ENCODE assay signal across 1 cellular context in the genomic region with DNA sequence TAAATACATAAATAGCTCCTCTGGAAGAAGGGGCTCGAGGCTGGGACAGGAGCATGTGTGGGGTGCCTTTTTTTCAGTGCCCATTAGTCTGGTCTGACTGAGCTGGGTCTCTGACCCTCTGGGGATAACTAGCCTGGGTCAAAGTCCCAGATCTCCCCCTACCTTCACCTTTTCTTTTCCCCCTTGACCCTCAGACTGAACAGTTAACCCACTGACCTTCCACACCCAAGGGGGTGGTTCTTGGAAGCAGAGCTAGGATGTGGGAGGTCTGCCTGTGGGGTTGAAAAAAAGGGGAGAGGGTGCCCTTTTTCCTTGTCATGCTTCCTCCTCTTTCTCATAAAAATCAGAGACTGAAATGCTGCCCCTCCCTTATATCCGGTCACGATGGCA.
TF ChIP-seq lines count a peak whose summit lies in the region.

No MANE protein-coding gene starts in this region.

TF ChIP-seq in WTC11, 78 proteins besides CTCF, POLR2A, EP300 and RAD21 (continued from another document):
- TF ChIP-seq, protein P1, sequence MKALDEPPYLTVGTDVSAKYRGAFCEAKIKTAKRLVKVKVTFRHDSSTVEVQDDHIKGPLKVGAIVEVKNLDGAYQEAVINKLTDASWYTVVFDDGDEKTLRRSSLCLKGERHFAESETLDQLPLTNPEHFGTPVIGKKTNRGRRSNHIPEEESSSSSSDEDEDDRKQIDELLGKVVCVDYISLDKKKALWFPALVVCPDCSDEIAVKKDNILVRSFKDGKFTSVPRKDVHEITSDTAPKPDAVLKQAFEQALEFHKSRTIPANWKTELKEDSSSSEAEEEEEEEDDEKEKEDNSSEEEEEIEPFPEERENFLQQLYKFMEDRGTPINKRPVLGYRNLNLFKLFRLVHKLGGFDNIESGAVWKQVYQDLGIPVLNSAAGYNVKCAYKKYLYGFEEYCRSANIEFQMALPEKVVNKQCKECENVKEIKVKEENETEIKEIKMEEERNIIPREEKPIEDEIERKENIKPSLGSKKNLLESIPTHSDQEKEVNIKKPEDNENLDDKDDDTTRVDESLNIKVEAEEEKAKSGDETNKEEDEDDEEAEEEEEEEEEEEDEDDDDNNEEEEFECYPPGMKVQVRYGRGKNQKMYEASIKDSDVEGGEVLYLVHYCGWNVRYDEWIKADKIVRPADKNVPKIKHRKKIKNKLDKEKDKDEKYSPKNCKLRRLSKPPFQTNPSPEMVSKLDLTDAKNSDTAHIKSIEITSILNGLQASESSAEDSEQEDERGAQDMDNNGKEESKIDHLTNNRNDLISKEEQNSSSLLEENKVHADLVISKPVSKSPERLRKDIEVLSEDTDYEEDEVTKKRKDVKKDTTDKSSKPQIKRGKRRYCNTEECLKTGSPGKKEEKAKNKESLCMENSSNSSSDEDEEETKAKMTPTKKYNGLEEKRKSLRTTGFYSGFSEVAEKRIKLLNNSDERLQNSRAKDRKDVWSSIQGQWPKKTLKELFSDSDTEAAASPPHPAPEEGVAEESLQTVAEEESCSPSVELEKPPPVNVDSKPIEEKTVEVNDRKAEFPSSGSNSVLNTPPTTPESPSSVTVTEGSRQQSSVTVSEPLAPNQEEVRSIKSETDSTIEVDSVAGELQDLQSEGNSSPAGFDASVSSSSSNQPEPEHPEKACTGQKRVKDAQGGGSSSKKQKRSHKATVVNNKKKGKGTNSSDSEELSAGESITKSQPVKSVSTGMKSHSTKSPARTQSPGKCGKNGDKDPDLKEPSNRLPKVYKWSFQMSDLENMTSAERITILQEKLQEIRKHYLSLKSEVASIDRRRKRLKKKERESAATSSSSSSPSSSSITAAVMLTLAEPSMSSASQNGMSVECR (CRISPR knock-in tag; IDR thresholded peaks at IDR 0.05; ENCODE audit: borderline replicate concordance) = no peak
- TF ChIP-seq, protein P2, sequence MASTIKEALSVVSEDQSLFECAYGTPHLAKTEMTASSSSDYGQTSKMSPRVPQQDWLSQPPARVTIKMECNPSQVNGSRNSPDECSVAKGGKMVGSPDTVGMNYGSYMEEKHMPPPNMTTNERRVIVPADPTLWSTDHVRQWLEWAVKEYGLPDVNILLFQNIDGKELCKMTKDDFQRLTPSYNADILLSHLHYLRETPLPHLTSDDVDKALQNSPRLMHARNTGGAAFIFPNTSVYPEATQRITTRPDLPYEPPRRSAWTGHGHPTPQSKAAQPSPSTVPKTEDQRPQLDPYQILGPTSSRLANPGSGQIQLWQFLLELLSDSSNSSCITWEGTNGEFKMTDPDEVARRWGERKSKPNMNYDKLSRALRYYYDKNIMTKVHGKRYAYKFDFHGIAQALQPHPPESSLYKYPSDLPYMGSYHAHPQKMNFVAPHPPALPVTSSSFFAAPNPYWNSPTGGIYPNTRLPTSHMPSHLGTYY (CRISPR knock-in tag; IDR thresholded peaks at IDR 0.05) = no peak
